Comparison of ENCODE assay signal across 22 cellular contexts in the genomic region with DNA sequence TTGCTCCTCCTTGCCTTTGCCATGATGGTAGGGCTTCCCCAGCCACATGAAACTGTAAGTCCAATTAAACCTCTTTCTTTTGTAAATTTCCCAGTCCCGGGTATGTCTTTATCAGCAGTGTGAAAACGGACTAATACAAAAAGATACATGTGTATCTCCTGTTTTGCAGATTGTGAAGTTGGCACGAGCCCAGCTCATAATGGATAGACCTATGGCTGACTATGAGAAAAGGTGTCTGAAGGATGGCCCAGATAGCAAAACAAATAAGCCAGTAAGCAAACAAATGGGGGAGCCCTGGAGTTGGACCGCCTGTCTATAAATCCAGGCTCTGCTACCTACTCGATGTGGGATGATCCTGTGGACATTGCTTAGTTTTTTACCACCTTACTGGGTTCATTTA.
"Had no signal": no experiment of that assay in that cellular context is flagged by ENCODE, and none has a peak within 500 bp of the region (broad histone marks: within the 10 kb centered on the region; RNA-seq: fewer than 3 reads in every experiment).

No MANE protein-coding gene starts in this region.

- H3K4me3 ChIP-seq: coronary artery, esophagus muscularis mucosa, hepatocyte, mucosa of descending colon, pancreas, psoas muscle, right atrium auricular region, spleen, tibial nerve had no signal

- H3K4me3 Mint-ChIP-seq: activated B cell treated with CpG ODN at 0.5 μM for 24 hours; activated CD4-positive, alpha-beta memory T cell treated with anti-CD3 and anti-CD28 coated beads for 36 hours; activated naive CD4-positive, alpha-beta T cell treated with anti-CD3 and anti-CD28 coated beads, Interleukin-2, amount 10 ng/mL, durations not matched to agents 7 days and 5 days; nephron progenitor cell; stimulated activated naive CD8-positive, alpha-beta T cell treated with anti-CD3 and anti-CD28 coated beads, Interleukin-15, amount 100 ng/mL, for 72 hours had no signal

- H3K9me3 ChIP-seq: esophagus muscularis mucosa, mucosa of descending colon, pancreas, psoas muscle, right atrium auricular region, spleen, tibial nerve had no signal

- H3K9me3 Mint-ChIP-seq: activated B cell treated with CpG ODN at 0.5 μM for 24 hours; activated CD4-positive, alpha-beta memory T cell treated with anti-CD3 and anti-CD28 coated beads for 36 hours; activated naive CD4-positive, alpha-beta T cell treated with anti-CD3 and anti-CD28 coated beads, Interleukin-2, amount 10 ng/mL, durations not matched to agents 7 days and 5 days; nephron progenitor cell; stimulated activated naive CD8-positive, alpha-beta T cell treated with anti-CD3 and anti-CD28 coated beads, Interleukin-15, amount 100 ng/mL, for 72 hours had no signal

- H3K4me1 ChIP-seq: esophagus muscularis mucosa, pancreas, psoas muscle, right atrium auricular region, spleen, tibial nerve had no signal

- DNase-seq: activated B cell treated with CpG ODN at 0.5 μM for 24 hours; activated CD4-positive, alpha-beta memory T cell treated with anti-CD3 and anti-CD28 coated beads for 36 hours; activated CD4-positive, alpha-beta T cell treated with anti-CD3 and anti-CD28 coated beads for 4 hours; activated effector memory CD4-positive, alpha-beta T cell treated with anti-CD3 and anti-CD28 coated beads, Interleukin-2, amount 50 U/mL, for 16 hours; activated naive CD4-positive, alpha-beta T cell treated with anti-CD3 and anti-CD28 coated beads, Interleukin-2, amount 10 ng/mL, durations not matched to agents 7 days and 5 days; amygdala; cerebellar nuclear complex; glutamatergic neuron; left ventricle myocardium superior; mucosa of descending colon; nephron progenitor cell; pancreas; psoas muscle; spleen; stimulated activated CD4-positive, alpha-beta T cell treated with anti-CD3 and anti-CD28 coated beads, Interleukin-4, amount 100 ng/mL, for 24 hours; stimulated activated naive CD8-positive, alpha-beta T cell treated with anti-CD3 and anti-CD28 coated beads, Interleukin-15, amount 100 ng/mL, for 72 hours; T1000 had no signal

- H3K4me1 Mint-ChIP-seq: activated B cell treated with CpG ODN at 0.5 μM for 24 hours; activated naive CD4-positive, alpha-beta T cell treated with anti-CD3 and anti-CD28 coated beads, Interleukin-2, amount 10 ng/mL, durations not matched to agents 7 days and 5 days; nephron progenitor cell; stimulated activated naive CD8-positive, alpha-beta T cell treated with anti-CD3 and anti-CD28 coated beads, Interleukin-15, amount 100 ng/mL, for 72 hours had no signal

- H3K79me2 ChIP-seq: hepatocyte had no signal

- H3K4me2 ChIP-seq: hepatocyte had no signal

- H3K36me3 ChIP-seq: esophagus muscularis mucosa, pancreas, right atrium auricular region, spleen, tibial nerve had no signal

- H3K27ac Mint-ChIP-seq: activated B cell treated with CpG ODN at 0.5 μM for 24 hours; activated CD4-positive, alpha-beta memory T cell treated with anti-CD3 and anti-CD28 coated beads for 36 hours; activated naive CD4-positive, alpha-beta T cell treated with anti-CD3 and anti-CD28 coated beads, Interleukin-2, amount 10 ng/mL, durations not matched to agents 7 days and 5 days; nephron progenitor cell; stimulated activated naive CD8-positive, alpha-beta T cell treated with anti-CD3 and anti-CD28 coated beads, Interleukin-15, amount 100 ng/mL, for 72 hours had no signal

- H3K27me3 ChIP-seq: esophagus muscularis mucosa, pancreas, right atrium auricular region, tibial nerve had no signal

- H3K36me3 Mint-ChIP-seq: activated CD4-positive, alpha-beta memory T cell treated with anti-CD3 and anti-CD28 coated beads for 36 hours; activated naive CD4-positive, alpha-beta T cell treated with anti-CD3 and anti-CD28 coated beads, Interleukin-2, amount 10 ng/mL, durations not matched to agents 7 days and 5 days had no signal

- H3K27ac ChIP-seq: coronary artery, esophagus muscularis mucosa, hepatocyte, pancreas, psoas muscle, right atrium auricular region, spleen, tibial nerve had no signal
